14 cellular contexts compared by ENCODE assay signal in genomic region chr2:10220516-10221391, GRCh38.
DNase-seq lines count a peak whose midpoint lies in the region; ATAC-seq and TF ChIP-seq lines count a peak whose summit lies in the region.
"Had no signal": no experiment of that assay in that cellular context is flagged by ENCODE, and none has a peak within 500 bp of the region (broad histone marks: within the 10 kb centered on the region; RNA-seq: fewer than 3 reads in every experiment).

No MANE protein-coding gene starts in this region.

- no peaks in the 10 kb centered on the region for H3K9me3 Mint-ChIP-seq in neural crest cell
- H3K9me3 Mint-ChIP-seq: activated CD4-positive, alpha-beta T cell treated with anti-CD3 and anti-CD28 coated beads, Interleukin-2, amount 10 ng/mL, durations not matched to agents 7 days and 5 days; naive thymus-derived CD4-positive, alpha-beta T cell had no signal

- ATAC-seq in GM19023 (IDR thresholded peaks at IDR 0.05; ENCODE audit: unreplicated experiment) (no peak), GM19351 (IDR thresholded peaks at IDR 0.05; ENCODE audit: unreplicated experiment) (no peak)
- ATAC-seq: HCT116; naive thymus-derived CD4-positive, alpha-beta T cell had no signal

- H3K36me3 Mint-ChIP-seq in neural crest cell (ENCODE audit: low read depth) = no peaks in the 10 kb centered on the region
- H3K36me3 Mint-ChIP-seq: naive thymus-derived CD4-positive, alpha-beta T cell had no signal

- no peak overlapping the region for H3K4me3 ChIP-seq in astrocyte of the spinal cord (ENCODE audit: low read depth, low read length)

- H3K4me3 Mint-ChIP-seq in neural crest cell = no peak overlapping the region
- H3K4me3 Mint-ChIP-seq: activated CD4-positive, alpha-beta T cell treated with anti-CD3 and anti-CD28 coated beads, Interleukin-2, amount 10 ng/mL, durations not matched to agents 7 days and 5 days; naive thymus-derived CD4-positive, alpha-beta T cell had no signal

- peaks cover 63% of the 10 kb centered on the region for H3K4me1 Mint-ChIP-seq in neural crest cell
- H3K4me1 Mint-ChIP-seq: activated CD4-positive, alpha-beta T cell treated with anti-CD3 and anti-CD28 coated beads, Interleukin-2, amount 10 ng/mL, durations not matched to agents 7 days and 5 days had no signal

- H3K27me3 Mint-ChIP-seq in neural crest cell (ENCODE audit: low read depth) = no peaks in the 10 kb centered on the region
- H3K27me3 Mint-ChIP-seq: activated CD4-positive, alpha-beta T cell treated with anti-CD3 and anti-CD28 coated beads, Interleukin-2, amount 10 ng/mL, durations not matched to agents 7 days and 5 days; naive thymus-derived CD4-positive, alpha-beta T cell had no signal

- DNase-seq in EH (ENCODE audit: low read depth) = peak; percentile 78
- peak; percentile 84 for DNase-seq in NCI-H146 (lab: John Stamatoyannopoulos, UW)
- peak; percentile 14 for DNase-seq in astrocyte of the spinal cord (ENCODE audit: low read depth, low spot score)
- no peak for DNase-seq in neural crest cell (ENCODE audit: low read depth, low spot score)
- DNase-seq in GM13976 (ENCODE audit: low spot score) = no peak
- DNase-seq in activated CD4-positive, alpha-beta T cell treated with anti-CD3 and anti-CD28 coated beads, Interleukin-2, amount 50 U/mL, for 48 hours = no peak
- DNase-seq: activated CD4-positive, alpha-beta T cell treated with anti-CD3 and anti-CD28 coated beads, Interleukin-2, amount 10 ng/mL, durations not matched to agents 7 days and 5 days; activated naive CD4-positive, alpha-beta T cell treated with Interleukin-2 at 50 U/mL for 16 hours; effector CD8-positive, alpha-beta T cell; naive thymus-derived CD4-positive, alpha-beta T cell; NCI-H187 treated with DMSO at 0.1 percent for 48 hours had no signal

- peak overlapping the region; percentile 57 for H3K27ac Mint-ChIP-seq in neural crest cell (ENCODE audit: unreplicated experiment)
- H3K27ac Mint-ChIP-seq: activated CD4-positive, alpha-beta T cell treated with anti-CD3 and anti-CD28 coated beads, Interleukin-2, amount 10 ng/mL, durations not matched to agents 7 days and 5 days had no signal

- in situ Hi-C loops in astrocyte of the spinal cord (cut with HindIII; ENCODE audit: low sequenced_read_pairs) (no loop called here), GM13976 (cut with MboI; ENCODE audit: low sequenced_read_pairs, unreplicated experiment) (no loop called here)

- TF ChIP-seq CTCF in astrocyte of the spinal cord (IDR thresholded peaks at IDR 0.05; ENCODE audit: low read depth, low read length) = no peak
- no peak for TF ChIP-seq CTCF in neural crest cell (conservative IDR thresholded peaks at IDR 0.05)
- TF ChIP-seq CTCF in GM13976 (IDR thresholded peaks at IDR 0.05; ENCODE audit: borderline replicate concordance, control extremely low read depth, extremely low read depth, insufficient read depth, missing control alignments) = no peak

Comparison
In these comparisons a context has a peak if more than half of its experiments do, and no peak if none do; other contexts are left out.
1. DNase-seq: peak in EH (single experiment), NCI-H146 (single experiment) and astrocyte of the spinal cord (single experiment); none in neural crest cell (single experiment), GM13976 (single experiment) and activated CD4-positive, alpha-beta T cell treated with anti-CD3 and anti-CD28 coated beads, Interleukin-2, amount 50 U/mL, for 48 hours (0 of 2).